ENCODE assay signal across 24 cellular contexts in the genomic region with DNA sequence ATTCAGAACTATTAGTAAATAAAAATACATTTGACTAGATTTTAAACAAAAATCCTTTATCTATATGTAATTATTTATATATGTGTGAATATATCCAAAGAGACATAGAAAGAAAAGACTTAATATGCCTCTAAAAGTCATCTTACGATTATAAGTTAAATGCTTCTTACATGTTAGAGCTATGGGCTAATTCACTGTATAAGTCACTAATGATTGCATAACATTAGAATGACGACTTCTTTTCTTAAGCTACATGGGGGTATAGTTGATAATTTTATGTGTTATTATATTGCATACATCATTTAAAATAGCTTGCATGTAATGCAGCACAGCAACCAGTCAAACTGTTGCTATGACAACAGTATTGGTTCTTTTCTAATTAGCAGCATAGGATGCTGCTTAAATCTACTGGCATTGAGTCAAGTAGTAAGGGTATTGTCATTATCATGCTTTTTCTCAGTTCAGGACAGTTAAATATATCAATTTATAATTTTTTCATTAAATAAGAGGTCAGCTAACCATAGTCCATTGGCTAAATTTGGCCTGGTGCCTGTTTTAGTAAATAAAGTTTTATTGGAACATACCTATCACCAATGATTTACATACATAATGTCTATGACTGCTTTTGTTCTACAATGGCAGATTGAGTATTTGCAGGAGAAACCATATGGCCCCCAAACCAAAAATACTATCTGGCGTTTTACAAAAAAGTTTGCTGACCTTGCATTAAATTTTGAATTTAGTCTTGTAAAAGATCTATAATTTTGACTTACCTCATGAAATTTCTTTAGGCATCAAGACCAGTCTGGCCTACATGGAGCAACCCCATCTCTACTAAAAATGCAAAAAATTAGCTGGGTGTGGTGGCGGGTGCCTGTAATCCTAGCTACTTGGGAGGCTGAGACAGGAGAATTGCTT.
"Had no signal": no experiment of that assay in that cellular context is flagged by ENCODE, and none has a peak within 500 bp of the region (broad histone marks: within the 10 kb centered on the region; RNA-seq: fewer than 3 reads in every experiment).

No MANE protein-coding gene starts in this region.

- H3K4me1 ChIP-seq: SJSA1 had no signal

- H3K27ac ChIP-seq: HL-60, KMS-11, SJSA1, SK-N-MC had no signal

- FAIRE-seq: HTR-8/SVneo, RCC 7860 had no signal

- DNase-seq: MV-4-11, NCI-H1048, NCI-H1105 treated with DMSO at 0.1 percent for 48 hours, NCI-H1417 treated with DMSO at 0.1 percent for 48 hours, NCI-H146, NCI-H1694 treated with DMSO at 0.1 percent for 48 hours, NCI-H1930, NCI-H2081, NCI-H2107, NCI-H2171 treated with DMSO at 0.1 percent for 48 hours, NCI-H345, NCI-H446 treated with DMSO at 0.1 percent for 48 hours, NCI-H510A treated with DMSO at 0.1 percent for 48 hours, NCI-H526, NCI-H774, Right ventricle myocardium superior, RPMI8226, SIG-M5 had no signal

- H3K4me3 ChIP-seq: SJSA1, SK-N-MC had no signal

- H3K36me3 ChIP-seq: SJSA1 had no signal

- H3K9me3 ChIP-seq: SJSA1 had no signal

- H3K27me3 ChIP-seq: SJSA1 had no signal

- H3K9ac ChIP-seq: KMS-11 had no signal
